In genomic region chr12:8540816-8541215, GRCh38 we compare ENCODE assay signal across 10 cellular contexts. TPM values are rescaled to one million over a fixed set of nuclear protein-coding genes. Genes with fewer than 3 reads are reported as not detected.
"Had no signal": no experiment of that assay in that cellular context is flagged by ENCODE, and none has a peak within 500 bp of the region (broad histone marks: within the 10 kb centered on the region; RNA-seq: fewer than 3 reads in every experiment).

Gene CLEC4E, minus strand, starts transcription at chr12:8540905. Its CDS starts 108 bp downstream, at chr12:8540797.

RNA-seq across cellular contexts. Expression of gene CLEC4E, which starts in this region (rescaled TPM):
- total RNA-seq: activated CD4-positive, alpha-beta memory T cell treated with anti-CD3 and anti-CD28 coated beads for 36 hours; activated naive CD8-positive, alpha-beta T cell treated with anti-CD3 and anti-CD28 coated beads for 36 hours; activated T-cell treated with anti-CD3 and anti-CD28 coated beads, Interleukin-2, amount 50 U/mL, for 4 hours; dermis microvascular lymphatic vessel endothelial cell; endodermal cell; fibroblast of villous mesenchyme; lung microvascular endothelial cell; neural crest cell; SK-MEL-5; smooth muscle cell had no signal
